In the genomic region with DNA sequence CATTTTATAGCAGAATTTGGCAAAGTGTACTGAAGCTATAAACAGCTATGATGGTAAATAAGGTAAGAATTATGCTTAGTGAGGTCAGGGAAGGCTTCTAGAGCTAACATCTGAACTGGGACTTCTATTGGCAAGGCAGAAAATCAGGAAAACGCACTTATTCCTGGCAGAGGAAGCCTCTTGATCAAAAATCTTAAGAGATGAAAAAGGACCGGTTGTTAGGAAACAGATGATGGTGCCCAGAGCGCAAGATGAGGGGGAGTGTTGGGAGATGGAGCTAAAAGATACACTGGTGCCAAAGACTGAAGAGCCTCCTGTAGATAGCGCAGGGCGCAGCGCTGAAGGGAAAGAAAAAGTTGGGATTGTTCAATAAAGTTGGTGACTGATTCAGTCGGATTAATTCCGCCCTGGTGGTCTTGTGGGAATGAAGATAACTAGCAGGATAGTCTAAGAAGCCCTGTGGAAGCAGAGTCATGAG, we compare ENCODE assay signal across 9 cellular contexts. TPM values are rescaled to one million over a fixed set of nuclear protein-coding genes. Genes with fewer than 3 reads are reported as not detected.
DNase-seq lines count a peak whose midpoint lies in the region; ATAC-seq and TF ChIP-seq lines count a peak whose summit lies in the region.
"Had no signal": no experiment of that assay in that cellular context is flagged by ENCODE, and none has a peak within 500 bp of the region (broad histone marks: within the 10 kb centered on the region; RNA-seq: fewer than 3 reads in every experiment).

No MANE protein-coding gene starts in this region.

- H3K9me3 ChIP-seq in right atrium auricular region: no peaks in the 10 kb centered on the region

- DNase-seq in NCI-H1694 (lab: John Stamatoyannopoulos, UW) (peak; percentile 45), NCI-H1694 treated with DMSO at 0.1 percent for 48 hours (lab: John Stamatoyannopoulos, UW) (no peak), right atrium auricular region (ENCODE audit: low spot score) (no peak), CD1c-positive myeloid dendritic cell (ENCODE audit: extremely low spot score) (no peak), middle frontal gyrus (ENCODE audit: extremely low spot score, low spot score) (no peak)
- DNase-seq in activated naive CD4-positive, alpha-beta T cell treated with anti-CD3 and anti-CD28 coated beads, Interleukin-2, amount 50 U/mL, for 16 hours: peak; percentile 11

- TF ChIP-seq CTCF in right atrium auricular region (IDR thresholded peaks at IDR 0.05): no peak

- peak overlapping the region; percentile 97 to 98 for H3K4me3 ChIP-seq in right atrium auricular region
- H3K4me3 ChIP-seq in skin epidermis: peak overlapping the region; percentile 77 to 99 (median 96)

- H3K27me3 ChIP-seq in right atrium auricular region: no peaks in the 10 kb centered on the region

- H3K36me3 ChIP-seq in right atrium auricular region: no peaks in the 10 kb centered on the region

- H3K4me1 ChIP-seq in right atrium auricular region: peaks cover 0 to 45% of the 10 kb centered on the region in 2 donors

- H3K27ac ChIP-seq in right atrium auricular region (peak overlapping the region; percentile 98 to 99), skin epidermis (peak overlapping the region in 20 of 21 experiments; percentile 69 to 97 (median 88))

- ATAC-seq in HG03280 (IDR thresholded peaks at IDR 0.05; ENCODE audit: unreplicated experiment): peak; percentile 4

RNA-seq across cellular contexts. Expression of gene CALU, which starts 0.6 kb away (rescaled TPM):
- 100 to 1,000 TPM; 190 to 286 TPM for total RNA-seq in right atrium auricular region

RNA-seq across cellular contexts. Expression of gene OPN1SW, which starts 37.0 kb away (rescaled TPM):
- not detected for total RNA-seq in right atrium auricular region
- total RNA-seq: Daoy had no signal

RNA-seq across cellular contexts. Expression of gene CCDC136, which starts 53.2 kb away (rescaled TPM):
- total RNA-seq in right atrium auricular region: 1 to 10 TPM; 2.6 to 8.5 TPM

Comparison
In these comparisons a context has a peak if more than half of its experiments do, and no peak if none do; other contexts are left out.
1. DNase-seq: peak in NCI-H1694 (single experiment) and activated naive CD4-positive, alpha-beta T cell treated with anti-CD3 and anti-CD28 coated beads, Interleukin-2, amount 50 U/mL, for 16 hours (single experiment); none in NCI-H1694 treated with DMSO at 0.1 percent for 48 hours (single experiment), right atrium auricular region (single experiment), CD1c-positive myeloid dendritic cell (single experiment) and middle frontal gyrus (single experiment).